Comparison of ENCODE assay signal across 25 cellular contexts in the genomic region with DNA sequence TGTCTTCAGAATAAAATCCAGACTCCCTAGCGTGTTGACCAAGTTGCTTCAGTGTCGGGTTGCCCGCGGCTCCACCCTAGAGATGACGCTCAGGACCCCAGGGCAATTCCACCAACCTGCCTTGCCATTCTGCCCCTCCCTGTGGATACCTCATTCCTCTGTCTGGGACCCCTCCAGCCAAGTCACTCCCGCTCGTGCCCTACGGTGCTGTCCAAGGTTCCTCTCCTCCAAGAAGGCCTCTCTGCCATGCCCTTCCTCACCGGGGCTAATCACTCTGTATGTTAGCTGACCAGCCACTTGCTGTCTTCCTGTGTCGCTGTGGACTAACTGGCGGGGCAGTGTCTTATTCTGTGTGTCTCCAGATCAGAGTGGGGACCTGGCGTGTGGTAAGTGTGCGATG. TPM values are rescaled to one million over a fixed set of nuclear protein-coding genes. Genes with fewer than 3 reads are reported as not detected.
DNase-seq lines count a peak whose midpoint lies in the region; ATAC-seq, FAIRE-seq and TF ChIP-seq lines count a peak whose summit lies in the region.
"Had no signal": no experiment of that assay in that cellular context is flagged by ENCODE, and none has a peak within 500 bp of the region (broad histone marks: within the 10 kb centered on the region; RNA-seq: fewer than 3 reads in every experiment).

No MANE protein-coding gene starts in this region.

- no peak for TF ChIP-seq EP300 in sigmoid colon (IDR thresholded peaks at IDR 0.05)

- H3K9me3 Mint-ChIP-seq in astrocyte (ENCODE audit: unreplicated experiment) (peaks cover 3% of the 10 kb centered on the region), Caco-2 (ENCODE audit: unreplicated experiment) (no peaks in the 10 kb centered on the region)
- H3K9me3 Mint-ChIP-seq: HFFc6 had no signal

- no peaks in the 10 kb centered on the region for H3K4me1 ChIP-seq in HEK293 (ENCODE audit: control insufficient read depth, insufficient read depth, low read length)
- peaks cover 5% of the 10 kb centered on the region for H3K4me1 ChIP-seq in astrocyte (ENCODE audit: insufficient read depth, low read length)
- H3K4me1 ChIP-seq in Caco-2: no peaks in the 10 kb centered on the region
- no peaks in the 10 kb centered on the region for H3K4me1 ChIP-seq in sigmoid colon
- H3K4me1 ChIP-seq: SJSA1 had no signal

- no TSS peak for BruUV-seq in Caco-2 (replicated peaks; lab: Mats Ljungman, UMichigan)

- H3K36me3 Mint-ChIP-seq in astrocyte (ENCODE audit: low read depth, unreplicated experiment): peaks cover 20% of the 10 kb centered on the region
- H3K36me3 Mint-ChIP-seq in Caco-2 (ENCODE audit: insufficient read depth, unreplicated experiment): peaks cover 47% of the 10 kb centered on the region

- H3K4me3 Mint-ChIP-seq in astrocyte (ENCODE audit: unreplicated experiment) (no peak overlapping the region), Caco-2 (ENCODE audit: unreplicated experiment) (no peak overlapping the region)
- H3K4me3 Mint-ChIP-seq: HFFc6 had no signal

- no peak overlapping the region for H3K9ac ChIP-seq in astrocyte (ENCODE audit: low read length)
- H3K9ac ChIP-seq: KMS-11 had no signal

- peak overlapping the region; percentile 68 for H3K27ac Mint-ChIP-seq in astrocyte (ENCODE audit: unreplicated experiment)
- H3K27ac Mint-ChIP-seq in Caco-2 (ENCODE audit: unreplicated experiment): no peak overlapping the region
- H3K27ac Mint-ChIP-seq: HFFc6 had no signal

- H3K9me3 ChIP-seq in HEK293 (ENCODE audit: control insufficient read depth, insufficient read depth, low read depth, low read length) (no peaks in the 10 kb centered on the region), astrocyte (ENCODE audit: insufficient read depth, low read depth, low read length) (no peaks in the 10 kb centered on the region), Caco-2 (no peaks in the 10 kb centered on the region), sigmoid colon (no peaks in the 10 kb centered on the region)
- H3K9me3 ChIP-seq: SJSA1 had no signal

- no peaks in the 10 kb centered on the region for H3K27me3 Mint-ChIP-seq in astrocyte (ENCODE audit: low read depth, unreplicated experiment)
- H3K27me3 Mint-ChIP-seq in Caco-2 (ENCODE audit: insufficient read depth, unreplicated experiment): no peaks in the 10 kb centered on the region

- 84 to 87% methylated on average over 13 of the region's 13 CpGs for WGBS in sigmoid colon, 2 donors

- H3K4me3 ChIP-seq in HEK293 (ENCODE audit: low read depth, low read length) (no peak overlapping the region), astrocyte (ENCODE audit: insufficient read depth, low read depth, low read length) (no peak overlapping the region), Caco-2 (ENCODE audit: low read depth, low read length) (no peak overlapping the region), sigmoid colon (no peak overlapping the region)
- H3K4me3 ChIP-seq: SJSA1 had no signal

- H3K36me3 ChIP-seq in HEK293 (ENCODE audit: control insufficient read depth in 2 of 2, insufficient read depth in 1 of 2, low read length in 2 of 2) (no peaks in the 10 kb centered on the region), astrocyte (ENCODE audit: insufficient read depth, low read length) (no peaks in the 10 kb centered on the region), Caco-2 (ENCODE audit: control insufficient read depth, insufficient read depth, low read length) (no peaks in the 10 kb centered on the region), sigmoid colon (no peaks in the 10 kb centered on the region)
- H3K36me3 ChIP-seq: SJSA1 had no signal

- TF ChIP-seq CTCF in HEK293 (tag by site-specific recombination; IDR thresholded peaks at IDR 0.05): no peak
- TF ChIP-seq CTCF in astrocyte (IDR thresholded peaks at IDR 0.05; ENCODE audit: insufficient read depth, low read depth, low read length): no peak
- TF ChIP-seq CTCF in Caco-2 (IDR thresholded peaks at IDR 0.05; ENCODE audit: insufficient read depth in 1 of 2, low read depth in 1 of 2, low read length in 1 of 2, severe bottlenecking in 1 of 2, unreplicated experiment in 1 of 2): no peak
- no peak for TF ChIP-seq CTCF in sigmoid colon (IDR thresholded peaks at IDR 0.05)

- H3K79me2 ChIP-seq in astrocyte (ENCODE audit: insufficient read depth, low read length): peaks cover 19% of the 10 kb centered on the region

- H3K27ac ChIP-seq in HEK293 (ENCODE audit: extremely low read depth, low read depth, low read length) (no peak overlapping the region), astrocyte (ENCODE audit: low read depth, low read length) (no peak overlapping the region), sigmoid colon (no peak overlapping the region)
- H3K27ac ChIP-seq: KMS-11, SJSA1 had no signal

- DNase-seq in astrocyte (ENCODE audit: low read depth) (no peak), left kidney (ENCODE audit: low read depth, low spot score) (peak; percentile 62), Caco-2 (no peak), RPMI8226 (no peak), sigmoid colon (no peak)
- DNase-seq: DMS53; GF-D8; H7; HFFc6; MM.1S; NCI-H2029; NCI-H446; NCI-H524 treated with DMSO at 0.1 percent for 48 hours; NCI-H774; NK-92 treated with Interleukin-12 subunit alpha and Interleukin-12 subunit beta, amount 100 ng/mL, for 24 hours; PC-3; Right ventricle myocardium superior; T-helper 1 cell had no signal

- H3K4me1 Mint-ChIP-seq in astrocyte (ENCODE audit: low read depth, unreplicated experiment): peaks cover 24% of the 10 kb centered on the region
- H3K4me1 Mint-ChIP-seq in Caco-2 (ENCODE audit: low read depth, unreplicated experiment): peaks cover 19% of the 10 kb centered on the region

- intact Hi-C loops in Caco-2 (cut with micrococcal nuclease; ENCODE audit: unreplicated experiment) (no loop called here), sigmoid colon (cut with DNase I) (no loop called here)

- POLR2A ChIA-PET in HEK293 (lab: Yijun Ruan, JAX) (no interaction called here), Caco-2 (lab: Charles Lee) (no interaction called here)

- no peaks in the 10 kb centered on the region for H3K27me3 ChIP-seq in astrocyte (ENCODE audit: insufficient read depth, low read length)
- no peaks in the 10 kb centered on the region for H3K27me3 ChIP-seq in Caco-2 (replicated peaks; ENCODE audit: control insufficient read depth, insufficient read depth, low read length)
- no peaks in the 10 kb centered on the region for H3K27me3 ChIP-seq in sigmoid colon
- H3K27me3 ChIP-seq: SJSA1 had no signal

- peaks cover 6% of the 10 kb centered on the region for H4K20me1 ChIP-seq in astrocyte (ENCODE audit: insufficient read depth, low read length)

- TF ChIP-seq POLR2A in sigmoid colon (IDR thresholded peaks at IDR 0.05): no peak

- H3K4me2 ChIP-seq in astrocyte (ENCODE audit: low read length): no peak overlapping the region
- H3K4me2 ChIP-seq: KMS-11 had no signal

- CTCF ChIA-PET in HEK293 (lab: Yijun Ruan, JAX) (interaction anchor here (0.6 kb wide), 1 partner anchor 140 kb away, joined by 3 read pairs; no protein-coding TSS in a partner anchor), Caco-2 (lab: Charles Lee) (no interaction called here)

- no peak for FAIRE-seq in astrocyte (lab: Jason Lieb, UNC)
- FAIRE-seq: GM12891, GM19239, HTR-8/SVneo had no signal

- no peak overlapping the region for H2AFZ ChIP-seq in astrocyte (ENCODE audit: low read depth, low read length)

- ATAC-seq in HG02840 (IDR thresholded peaks at IDR 0.05; ENCODE audit: low FRiP score, unreplicated experiment): no peak
- ATAC-seq: PC-3 had no signal

TF ChIP-seq in HEK293, 187 proteins besides CTCF, POLR2A, EP300 and RAD21 (continues in another document):
- TF ChIP-seq, protein P1, sequence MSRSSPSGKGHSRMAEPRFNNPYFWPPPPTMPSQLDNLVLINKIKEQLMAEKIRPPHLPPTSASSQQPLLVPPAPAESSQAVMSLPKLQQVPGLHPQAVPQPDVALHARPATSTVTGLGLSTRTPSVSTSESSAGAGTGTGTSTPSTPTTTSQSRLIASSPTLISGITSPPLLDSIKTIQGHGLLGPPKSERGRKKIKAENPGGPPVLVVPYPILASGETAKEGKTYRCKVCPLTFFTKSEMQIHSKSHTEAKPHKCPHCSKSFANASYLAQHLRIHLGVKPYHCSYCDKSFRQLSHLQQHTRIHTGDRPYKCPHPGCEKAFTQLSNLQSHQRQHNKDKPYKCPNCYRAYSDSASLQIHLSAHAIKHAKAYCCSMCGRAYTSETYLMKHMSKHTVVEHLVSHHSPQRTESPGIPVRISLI (tag by site-specific recombination; IDR thresholded peaks at IDR 0.05): no peak
- TF ChIP-seq, protein P2, sequence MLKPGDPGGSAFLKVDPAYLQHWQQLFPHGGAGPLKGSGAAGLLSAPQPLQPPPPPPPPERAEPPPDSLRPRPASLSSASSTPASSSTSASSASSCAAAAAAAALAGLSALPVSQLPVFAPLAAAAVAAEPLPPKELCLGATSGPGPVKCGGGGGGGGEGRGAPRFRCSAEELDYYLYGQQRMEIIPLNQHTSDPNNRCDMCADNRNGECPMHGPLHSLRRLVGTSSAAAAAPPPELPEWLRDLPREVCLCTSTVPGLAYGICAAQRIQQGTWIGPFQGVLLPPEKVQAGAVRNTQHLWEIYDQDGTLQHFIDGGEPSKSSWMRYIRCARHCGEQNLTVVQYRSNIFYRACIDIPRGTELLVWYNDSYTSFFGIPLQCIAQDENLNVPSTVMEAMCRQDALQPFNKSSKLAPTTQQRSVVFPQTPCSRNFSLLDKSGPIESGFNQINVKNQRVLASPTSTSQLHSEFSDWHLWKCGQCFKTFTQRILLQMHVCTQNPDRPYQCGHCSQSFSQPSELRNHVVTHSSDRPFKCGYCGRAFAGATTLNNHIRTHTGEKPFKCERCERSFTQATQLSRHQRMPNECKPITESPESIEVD (tag by site-specific recombination; IDR thresholded peaks at IDR 0.05): no peak
- TF ChIP-seq ZNF530 (tag by site-specific recombination; IDR thresholded peaks at IDR 0.05; ENCODE audit: low read depth): no peak

RNA-seq across cellular contexts. Expression of a gene that starts 46.6 kb away (rescaled TPM):
- total RNA-seq in astrocyte: 127 TPM in 2 replicates
- total RNA-seq in Caco-2 (2022): 94.7 and 101 TPM in 2 replicates
- total RNA-seq in sigmoid colon: 10 to 100 TPM; 28.8 to 82.3 (median 58.1) TPM
- polyA plus RNA-seq in sigmoid colon: 1 to 10 TPM in 1 of 3 donors, under 1 TPM in 1, not detected in 1; 0.60 to 1.5 TPM
